In the genomic region with DNA sequence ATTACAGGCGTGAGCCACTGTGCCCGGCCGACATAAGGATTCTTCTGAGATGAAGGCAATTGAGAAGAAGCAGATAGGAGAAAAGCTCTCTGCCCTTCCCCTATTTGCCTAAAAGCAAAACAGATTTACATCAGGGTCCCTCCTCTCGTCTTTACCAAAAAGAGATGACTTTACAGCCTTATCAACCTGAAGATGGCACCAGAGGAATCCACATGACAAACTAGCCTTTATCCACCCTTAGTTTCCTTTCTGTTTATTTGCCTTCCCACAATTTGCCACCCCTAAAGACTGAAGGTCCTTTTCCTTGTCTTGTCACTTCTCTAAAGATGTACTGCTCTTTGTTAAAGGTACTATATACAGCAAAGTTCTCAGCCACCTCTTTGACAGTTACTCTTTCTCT, we compare ENCODE assay signal across 1 cellular context.
TF ChIP-seq lines count a peak whose summit lies in the region.

No MANE protein-coding gene starts in this region.

TF ChIP-seq in HCT116, 20 proteins besides CTCF, POLR2A, EP300 and RAD21 (continued from another document):
- TF ChIP-seq, protein P1, sequence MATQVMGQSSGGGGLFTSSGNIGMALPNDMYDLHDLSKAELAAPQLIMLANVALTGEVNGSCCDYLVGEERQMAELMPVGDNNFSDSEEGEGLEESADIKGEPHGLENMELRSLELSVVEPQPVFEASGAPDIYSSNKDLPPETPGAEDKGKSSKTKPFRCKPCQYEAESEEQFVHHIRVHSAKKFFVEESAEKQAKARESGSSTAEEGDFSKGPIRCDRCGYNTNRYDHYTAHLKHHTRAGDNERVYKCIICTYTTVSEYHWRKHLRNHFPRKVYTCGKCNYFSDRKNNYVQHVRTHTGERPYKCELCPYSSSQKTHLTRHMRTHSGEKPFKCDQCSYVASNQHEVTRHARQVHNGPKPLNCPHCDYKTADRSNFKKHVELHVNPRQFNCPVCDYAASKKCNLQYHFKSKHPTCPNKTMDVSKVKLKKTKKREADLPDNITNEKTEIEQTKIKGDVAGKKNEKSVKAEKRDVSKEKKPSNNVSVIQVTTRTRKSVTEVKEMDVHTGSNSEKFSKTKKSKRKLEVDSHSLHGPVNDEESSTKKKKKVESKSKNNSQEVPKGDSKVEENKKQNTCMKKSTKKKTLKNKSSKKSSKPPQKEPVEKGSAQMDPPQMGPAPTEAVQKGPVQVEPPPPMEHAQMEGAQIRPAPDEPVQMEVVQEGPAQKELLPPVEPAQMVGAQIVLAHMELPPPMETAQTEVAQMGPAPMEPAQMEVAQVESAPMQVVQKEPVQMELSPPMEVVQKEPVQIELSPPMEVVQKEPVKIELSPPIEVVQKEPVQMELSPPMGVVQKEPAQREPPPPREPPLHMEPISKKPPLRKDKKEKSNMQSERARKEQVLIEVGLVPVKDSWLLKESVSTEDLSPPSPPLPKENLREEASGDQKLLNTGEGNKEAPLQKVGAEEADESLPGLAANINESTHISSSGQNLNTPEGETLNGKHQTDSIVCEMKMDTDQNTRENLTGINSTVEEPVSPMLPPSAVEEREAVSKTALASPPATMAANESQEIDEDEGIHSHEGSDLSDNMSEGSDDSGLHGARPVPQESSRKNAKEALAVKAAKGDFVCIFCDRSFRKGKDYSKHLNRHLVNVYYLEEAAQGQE (IDR thresholded peaks at IDR 0.05; ENCODE audit: low read depth) = no peak
- TF ChIP-seq EZH2 (IDR thresholded peaks at IDR 0.05) = no peak
